Comparison of ENCODE assay signal across 15 cellular contexts in the genomic region with DNA sequence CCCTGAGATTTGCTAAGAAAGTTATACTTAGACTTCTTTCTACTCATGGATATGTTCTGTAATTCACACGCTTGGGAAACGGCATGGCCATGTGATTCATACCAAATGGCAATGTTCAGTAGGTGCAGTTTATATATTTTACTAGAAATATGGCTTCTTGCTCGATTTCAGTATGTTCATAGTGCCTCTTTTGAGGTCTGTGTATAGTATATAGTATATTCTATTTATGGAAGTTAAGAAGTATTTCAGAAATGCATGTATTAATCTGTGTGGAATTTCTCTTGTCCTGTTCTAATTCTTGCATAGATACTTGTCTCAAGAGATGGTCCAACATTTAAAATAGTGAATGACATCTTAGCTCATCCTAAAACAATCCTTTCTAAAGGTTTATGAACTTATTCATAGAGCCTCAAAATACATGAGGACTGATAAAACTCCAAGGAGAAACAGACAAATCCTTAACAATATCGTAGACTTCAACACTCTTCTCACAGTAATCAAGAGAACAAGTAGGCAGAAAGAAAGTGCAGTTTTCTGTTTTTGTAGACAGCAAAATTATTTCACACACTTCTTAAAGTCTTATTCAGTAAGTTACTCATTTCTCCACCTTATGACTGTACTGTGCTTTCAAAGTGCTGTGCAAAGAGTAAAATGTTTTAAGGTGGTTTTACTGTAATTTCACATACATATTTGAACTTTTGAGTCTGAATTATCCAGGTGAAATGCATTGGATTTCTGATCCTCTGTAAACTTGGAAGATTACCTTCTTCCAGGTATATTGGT. TPM values are rescaled to one million over a fixed set of nuclear protein-coding genes. Genes with fewer than 3 reads are reported as not detected.
A peak's percentile ranks its signal among the peaks of the same experiment; 100 is the strongest.
DNase-seq lines count a peak whose midpoint lies in the region; ATAC-seq and TF ChIP-seq lines count a peak whose summit lies in the region.
"Had no signal": no experiment of that assay in that cellular context is flagged by ENCODE, and none has a peak within 500 bp of the region (broad histone marks: within the 10 kb centered on the region; RNA-seq: fewer than 3 reads in every experiment).

No MANE protein-coding gene starts in this region.

- peaks cover 76% of the 10 kb centered on the region for H3K4me1 Mint-ChIP-seq in stimulated activated naive CD8-positive, alpha-beta T cell treated with anti-CD3 and anti-CD28 coated beads, Interleukin-15, amount 100 ng/mL, for 72 hours

- peak overlapping the region; percentile 15 to 70 for H3K27ac Mint-ChIP-seq in activated naive CD4-positive, alpha-beta T cell treated with anti-CD3 and anti-CD28 coated beads, Interleukin-2, amount 50 U/mL, for 72 hours
- no peak overlapping the region for H3K27ac Mint-ChIP-seq in stimulated activated naive CD8-positive, alpha-beta T cell treated with anti-CD3 and anti-CD28 coated beads, Interleukin-15, amount 100 ng/mL, for 72 hours
- H3K27ac Mint-ChIP-seq: T-helper 1 cell treated with Interleukin-12 subunit alpha and Interleukin-12 subunit beta and Interleukin-4 antibody, amounts not matched to agents 30 μg/mL and 1 μg/mL, for 36 hours had no signal

- H3K36me3 Mint-ChIP-seq in activated naive CD4-positive, alpha-beta T cell treated with anti-CD3 and anti-CD28 coated beads, Interleukin-2, amount 50 U/mL, for 72 hours = peaks cover 0 to under 1% of the 10 kb centered on the region in 2 donors

- no peaks in the 10 kb centered on the region for H3K9me3 Mint-ChIP-seq in activated naive CD4-positive, alpha-beta T cell treated with anti-CD3 and anti-CD28 coated beads, Interleukin-2, amount 50 U/mL, for 72 hours
- no peaks in the 10 kb centered on the region for H3K9me3 Mint-ChIP-seq in stimulated activated naive CD8-positive, alpha-beta T cell treated with anti-CD3 and anti-CD28 coated beads, Interleukin-15, amount 100 ng/mL, for 72 hours
- H3K9me3 Mint-ChIP-seq: dendritic cell treated with granulocyte-macrophage colony-stimulating factor and Interleukin-4, amounts not matched to agents 40 ng/mL and 50 ng/mL, for 4 days; T-helper 1 cell treated with Interleukin-12 subunit alpha and Interleukin-12 subunit beta and Interleukin-4 antibody, amounts not matched to agents 30 μg/mL and 1 μg/mL, for 36 hours had no signal

- peak; percentile 90 to 96 for ATAC-seq in activated naive CD4-positive, alpha-beta T cell treated with anti-CD3 and anti-CD28 coated beads, Interleukin-2, amount 50 U/mL, for 72 hours
- peak; percentile 94 for ATAC-seq in SK-N-SH treated with all-trans-retinoic acid at 6 μM for 48 hours
- peak; percentile 78 for ATAC-seq in stimulated activated naive CD8-positive, alpha-beta T cell treated with anti-CD3 and anti-CD28 coated beads, Interleukin-15, amount 100 ng/mL, for 72 hours
- ATAC-seq in HG03457 (IDR thresholded peaks at IDR 0.05; ENCODE audit: unreplicated experiment) = no peak
- ATAC-seq: sciatic nerve had no signal

- H3K27me3 Mint-ChIP-seq in stimulated activated naive CD8-positive, alpha-beta T cell treated with anti-CD3 and anti-CD28 coated beads, Interleukin-15, amount 100 ng/mL, for 72 hours = no peaks in the 10 kb centered on the region
- H3K27me3 Mint-ChIP-seq: dendritic cell treated with granulocyte-macrophage colony-stimulating factor and Interleukin-4, amounts not matched to agents 40 ng/mL and 50 ng/mL, for 4 days had no signal

- no peak for DNase-seq in activated naive CD4-positive, alpha-beta T cell treated with anti-CD3 and anti-CD28 coated beads, Interleukin-2, amount 50 U/mL, for 72 hours (ENCODE audit: low spot score in 2 of 2)
- DNase-seq in activated naive CD4-positive, alpha-beta T cell (lab: John Stamatoyannopoulos, UW) = no peak
- DNase-seq in fibroblast of the aortic adventitia (ENCODE audit: low read depth) (peak; percentile 43), AG08395 (ENCODE audit: low spot score) (no peak), occipital lobe (lab: John Stamatoyannopoulos, UW) (no peak)
- DNase-seq in stimulated activated naive CD8-positive, alpha-beta T cell treated with anti-CD3 and anti-CD28 coated beads, Interleukin-15, amount 100 ng/mL, for 72 hours = no peak
- DNase-seq: C1 segment of cervical spinal cord; glutamatergic neuron; NCI-H1105 treated with DMSO at 0.1 percent for 48 hours; NK-92 treated with Interleukin-12 subunit alpha and Interleukin-12 subunit beta, amount 100 ng/mL, for 24 hours had no signal

- H3K4me3 ChIP-seq in fibroblast of the aortic adventitia (ENCODE audit: low read depth, low read length) = no peak overlapping the region

- TF ChIP-seq CTCF in fibroblast of the aortic adventitia (IDR thresholded peaks at IDR 0.05; ENCODE audit: insufficient read depth, low read length) = no peak

- no peak overlapping the region for H3K4me3 Mint-ChIP-seq in stimulated activated naive CD8-positive, alpha-beta T cell treated with anti-CD3 and anti-CD28 coated beads, Interleukin-15, amount 100 ng/mL, for 72 hours
- H3K4me3 Mint-ChIP-seq: dendritic cell treated with granulocyte-macrophage colony-stimulating factor and Interleukin-4, amounts not matched to agents 40 ng/mL and 50 ng/mL, for 4 days; T-helper 1 cell treated with Interleukin-12 subunit alpha and Interleukin-12 subunit beta and Interleukin-4 antibody, amounts not matched to agents 30 μg/mL and 1 μg/mL, for 36 hours had no signal

TF ChIP-seq in SK-N-SH treated with all-trans-retinoic acid at 6 μM for 48 hours, 23 proteins besides CTCF, POLR2A, EP300 and RAD21:
- no peak for TF ChIP-seq TCF4 (CRISPR knock-in tag; IDR thresholded peaks at IDR 0.05; ENCODE audit: borderline replicate concordance)
- no peak for TF ChIP-seq POU6F1 (CRISPR knock-in tag; IDR thresholded peaks at IDR 0.05; ENCODE audit: borderline replicate concordance, low read depth)
- no peak for TF ChIP-seq ZC3H10 (CRISPR knock-in tag; IDR thresholded peaks at IDR 0.05)
- no peak for TF ChIP-seq SNAI2 (CRISPR knock-in tag; IDR thresholded peaks at IDR 0.05)
- TF ChIP-seq ISL1 (CRISPR knock-in tag; IDR thresholded peaks at IDR 0.05) = peak; percentile 73
- no peak for TF ChIP-seq CREB5 (CRISPR knock-in tag; IDR thresholded peaks at IDR 0.05; ENCODE audit: low read depth)

RNA-seq across cellular contexts. Expression of gene BPTF, which starts 11.1 kb away (rescaled TPM):
- 100 to 1,000 TPM in 1 of 2 donors, 10 to 100 TPM in 1; 59.1 to 101 TPM for total RNA-seq in activated naive CD4-positive, alpha-beta T cell treated with anti-CD3 and anti-CD28 coated beads, Interleukin-2, amount 50 U/mL, for 72 hours
- total RNA-seq in fibroblast of the aortic adventitia (ENCODE audit: low replicate concordance) (65.4 and 76.8 TPM in 2 replicates), occipital lobe (144 TPM)

Comparison
In these comparisons a context has a peak if more than half of its experiments do, and no peak if none do; other contexts are left out.
1. H3K27ac Mint-ChIP-seq: peak in activated naive CD4-positive, alpha-beta T cell treated with anti-CD3 and anti-CD28 coated beads, Interleukin-2, amount 50 U/mL, for 72 hours (2 of 2); none in stimulated activated naive CD8-positive, alpha-beta T cell treated with anti-CD3 and anti-CD28 coated beads, Interleukin-15, amount 100 ng/mL, for 72 hours (0 of 2).